In the genomic region with DNA sequence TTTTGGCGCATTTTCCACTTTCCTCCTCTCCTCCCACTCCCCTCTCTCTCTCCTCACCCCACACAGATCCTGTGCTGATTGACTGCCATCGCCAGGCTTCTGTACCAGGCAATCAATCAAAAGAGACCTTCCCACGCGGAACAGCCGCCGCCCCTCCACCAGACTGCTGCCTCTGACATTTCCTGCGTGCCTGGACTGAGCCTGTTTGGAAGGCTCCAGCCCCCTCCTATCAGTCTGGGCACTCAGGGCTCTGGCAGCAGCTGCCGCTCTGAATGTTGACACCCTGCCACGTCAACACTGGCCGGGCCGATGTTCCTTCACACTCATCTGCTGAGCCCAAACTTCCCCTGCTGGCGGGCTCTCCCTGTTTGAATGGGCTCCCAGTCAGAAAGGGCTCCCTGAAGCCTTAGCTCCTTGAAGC, we compare ENCODE assay signal across 9 cellular contexts.
DNase-seq lines count a peak whose midpoint lies in the region; ATAC-seq and TF ChIP-seq lines count a peak whose summit lies in the region.
"Had no signal": no experiment of that assay in that cellular context is flagged by ENCODE, and none has a peak within 500 bp of the region (broad histone marks: within the 10 kb centered on the region; RNA-seq: fewer than 3 reads in every experiment).

No MANE protein-coding gene starts in this region.

- H3K4me1 ChIP-seq in breast epithelium (no peaks in the 10 kb centered on the region), lung (ENCODE audit: control insufficient read depth in 2 of 2, insufficient read depth in 2 of 2, low read length in 2 of 2) (peaks cover 6 to 10% of the 10 kb centered on the region in 2 donors)

- WGBS in lung, 2 donors: 16 to 24% methylated on average over 12 of the region's 12 CpGs

- peaks cover 14% of the 10 kb centered on the region for H3K27me3 Mint-ChIP-seq in activated CD4-positive, alpha-beta T cell treated with anti-CD3 and anti-CD28 coated beads for 36 hours
- H3K27me3 Mint-ChIP-seq in activated CD4-positive, alpha-beta T cell treated with anti-CD3 and anti-CD28 coated beads, Interleukin-2, amount 10 ng/mL, durations not matched to agents 7 days and 5 days: no peaks in the 10 kb centered on the region

- peak; percentile 9 for DNase-seq in activated CD4-positive, alpha-beta T cell treated with anti-CD3 and anti-CD28 coated beads for 36 hours
- no peak for DNase-seq in activated CD4-positive, alpha-beta T cell treated with anti-CD3 and anti-CD28 coated beads, Interleukin-2, amount 10 ng/mL, durations not matched to agents 7 days and 5 days
- DNase-seq in breast epithelium (ENCODE audit: low spot score in 2 of 2) (peak in 1 of 2 donors; percentile 38), lung (ENCODE audit: low spot score) (peak; percentile 46), NCI-H2227 (lab: John Stamatoyannopoulos, UW; ENCODE audit: unreplicated experiment) (no peak), KBM-7 (no peak), NCI-H1436 treated with DMSO at 0.1 percent for 48 hours (lab: John Stamatoyannopoulos, UW) (no peak)

- no peak overlapping the region for H3K4me3 Mint-ChIP-seq in activated CD4-positive, alpha-beta T cell treated with anti-CD3 and anti-CD28 coated beads for 36 hours
- H3K4me3 Mint-ChIP-seq in activated CD4-positive, alpha-beta T cell treated with anti-CD3 and anti-CD28 coated beads, Interleukin-2, amount 10 ng/mL, durations not matched to agents 7 days and 5 days: no peak overlapping the region

- ATAC-seq in activated CD4-positive, alpha-beta T cell treated with anti-CD3 and anti-CD28 coated beads for 36 hours: no peak
- ATAC-seq in lung (ENCODE audit: insufficient read depth, low FRiP score) (peak; percentile 67), GM21390 (IDR thresholded peaks at IDR 0.05; ENCODE audit: unreplicated experiment) (no peak)
- ATAC-seq: Panc1 had no signal

- H3K27me3 ChIP-seq in breast epithelium (no peaks in the 10 kb centered on the region), lung (ENCODE audit: control insufficient read depth, insufficient read depth) (no peaks in the 10 kb centered on the region)

- intact Hi-C loops in activated CD4-positive, alpha-beta T cell treated with anti-CD3 and anti-CD28 coated beads for 36 hours (cut with DNase I, micrococcal nuclease): no loop called here
- intact Hi-C loops in breast epithelium (cut with DNase I; ENCODE audit: low total_unique reads): no loop called here

- TF ChIP-seq CTCF in breast epithelium (IDR thresholded peaks at IDR 0.05) (no peak), lung (IDR thresholded peaks at IDR 0.05; ENCODE audit: control extremely low read depth, extremely low read depth) (no peak)

- peaks cover 9% of the 10 kb centered on the region for H3K4me1 Mint-ChIP-seq in activated CD4-positive, alpha-beta T cell treated with anti-CD3 and anti-CD28 coated beads for 36 hours
- peaks cover 10% of the 10 kb centered on the region for H3K4me1 Mint-ChIP-seq in activated CD4-positive, alpha-beta T cell treated with anti-CD3 and anti-CD28 coated beads, Interleukin-2, amount 10 ng/mL, durations not matched to agents 7 days and 5 days

- H3K4me3 ChIP-seq in breast epithelium (peak overlapping the region in 2 of 3 donors; percentile 18 to 49), lung (no peak overlapping the region)

- no peak overlapping the region for H3K27ac Mint-ChIP-seq in activated CD4-positive, alpha-beta T cell treated with anti-CD3 and anti-CD28 coated beads for 36 hours
- H3K27ac Mint-ChIP-seq in activated CD4-positive, alpha-beta T cell treated with anti-CD3 and anti-CD28 coated beads, Interleukin-2, amount 10 ng/mL, durations not matched to agents 7 days and 5 days: no peak overlapping the region

- H3K9me3 ChIP-seq in breast epithelium (no peaks in the 10 kb centered on the region), lung (ENCODE audit: control insufficient read depth in 2 of 2, insufficient read depth in 1 of 2, low read length in 1 of 2) (peaks cover 0 to 2% of the 10 kb centered on the region in 2 donors)

- in situ Hi-C loops in KBM-7 (cut with MboI; ENCODE audit: low pct_unique_long_range_greater_than_20kb, low sequenced_read_pairs): no loop called here

- no peak for TF ChIP-seq POLR2A in breast epithelium (IDR thresholded peaks at IDR 0.05)

- POLR2A ChIA-PET in activated CD4-positive, alpha-beta T cell treated with anti-CD3 and anti-CD28 coated beads for 36 hours (lab: Charles Lee): no interaction called here
- POLR2A ChIA-PET in activated CD4-positive, alpha-beta T cell treated with anti-CD3 and anti-CD28 coated beads, Interleukin-2, amount 10 ng/mL, durations not matched to agents 7 days and 5 days (lab: Charles Lee): no interaction called here

- H3K27ac ChIP-seq in breast epithelium (peak overlapping the region in 1 of 2 donors; percentile 66), lung (ENCODE audit: low read depth in 1 of 2, low read length in 1 of 2) (no peak overlapping the region)

- H3K9me3 Mint-ChIP-seq in activated CD4-positive, alpha-beta T cell treated with anti-CD3 and anti-CD28 coated beads for 36 hours (ENCODE audit: low read depth): no peaks in the 10 kb centered on the region
- H3K9me3 Mint-ChIP-seq in activated CD4-positive, alpha-beta T cell treated with anti-CD3 and anti-CD28 coated beads, Interleukin-2, amount 10 ng/mL, durations not matched to agents 7 days and 5 days: no peaks in the 10 kb centered on the region

- CTCF ChIA-PET in activated CD4-positive, alpha-beta T cell treated with anti-CD3 and anti-CD28 coated beads for 36 hours (lab: Charles Lee): interaction anchor here (0.6 kb wide), 1 partner anchor 335 kb away, joined by 4 read pairs; no protein-coding TSS in a partner anchor
- CTCF ChIA-PET in activated CD4-positive, alpha-beta T cell treated with anti-CD3 and anti-CD28 coated beads, Interleukin-2, amount 10 ng/mL, durations not matched to agents 7 days and 5 days (lab: Charles Lee): no interaction called here

- H3K36me3 ChIP-seq in breast epithelium (no peaks in the 10 kb centered on the region), lung (ENCODE audit: control insufficient read depth in 2 of 2, insufficient read depth in 2 of 2, low read length in 2 of 2) (no peaks in the 10 kb centered on the region)

- H3K36me3 Mint-ChIP-seq in activated CD4-positive, alpha-beta T cell treated with anti-CD3 and anti-CD28 coated beads for 36 hours (ENCODE audit: low read depth): no peaks in the 10 kb centered on the region
- no peaks in the 10 kb centered on the region for H3K36me3 Mint-ChIP-seq in activated CD4-positive, alpha-beta T cell treated with anti-CD3 and anti-CD28 coated beads, Interleukin-2, amount 10 ng/mL, durations not matched to agents 7 days and 5 days (ENCODE audit: low read depth)

Comparison
In these comparisons a context has a peak if more than half of its experiments do, and no peak if none do; other contexts are left out.
1. DNase-seq: peak in activated CD4-positive, alpha-beta T cell treated with anti-CD3 and anti-CD28 coated beads for 36 hours (single experiment) and lung (single experiment); none in activated CD4-positive, alpha-beta T cell treated with anti-CD3 and anti-CD28 coated beads, Interleukin-2, amount 10 ng/mL, durations not matched to agents 7 days and 5 days (single experiment), NCI-H2227 (single experiment), KBM-7 (single experiment) and NCI-H1436 treated with DMSO at 0.1 percent for 48 hours (single experiment).